Comparison of ENCODE assay signal across 25 cellular contexts in the genomic region with DNA sequence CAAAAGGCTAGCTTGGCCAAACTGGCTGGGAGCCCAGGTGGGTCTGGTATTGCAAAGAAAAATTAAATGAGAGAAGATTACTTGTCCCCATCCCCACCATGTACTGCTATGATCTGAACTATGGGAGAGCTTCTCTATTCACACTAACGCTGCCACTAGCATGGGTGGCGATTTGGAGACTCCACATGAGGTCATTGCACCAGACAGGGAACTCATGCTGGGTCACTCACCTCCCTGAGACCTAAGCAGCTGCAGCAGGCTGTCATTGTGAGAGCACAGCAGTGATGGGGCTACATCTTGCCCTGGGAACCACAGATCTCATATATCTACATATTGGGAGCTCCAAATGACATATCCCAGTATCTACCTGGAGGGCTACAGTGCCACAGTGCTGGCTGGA.
"Had no signal": no experiment of that assay in that cellular context is flagged by ENCODE, and none has a peak within 500 bp of the region (broad histone marks: within the 10 kb centered on the region; RNA-seq: fewer than 3 reads in every experiment).

No MANE protein-coding gene starts in this region.

- H3K27me3 ChIP-seq: foreskin keratinocyte, neutrophil, sigmoid colon, testis, tibial nerve had no signal

- H3K27ac ChIP-seq: foreskin keratinocyte, left ventricle myocardium inferior, neutrophil, sigmoid colon, skin epidermis, testis, tibial nerve had no signal

- DNase-seq: dermis blood vessel endothelial cell; effector CD4-positive, alpha-beta T cell; endodermal cell; erythroblast; immature natural killer cell; left ventricle myocardium inferior; mesenchymal stem cell; midbrain; naive thymus-derived CD4-positive, alpha-beta T cell; nephron progenitor cell; posterior cingulate gyrus; sigmoid colon; stimulated activated CD4-positive, alpha-beta T cell treated with anti-CD3 and anti-CD28 coated beads, Interleukin-2, amount 100 ng/mL, for 24 hours; stimulated activated CD4-positive, alpha-beta T cell treated with anti-CD3 and anti-CD28 coated beads, Interleukin-4, amount 100 ng/mL, for 4 hours; stimulated activated naive B cell treated with anti-CD40 and anti-IgM and Interleukin-4, amounts not matched to agents 10 μg/mL and 1 μg/mL and 100 μg/mL, for 72 hours; stimulated activated naive CD8-positive, alpha-beta T cell treated with anti-CD3 and anti-CD28 coated beads, Interleukin-15, amount 100 ng/mL, for 72 hours; testis had no signal

- FAIRE-seq: colon, endothelial cell of umbilical vein, keratinocyte had no signal

- ATAC-seq: naive thymus-derived CD4-positive, alpha-beta T cell; stimulated activated naive B cell treated with anti-CD40 and anti-IgM and Interleukin-4, amounts not matched to agents 10 μg/mL and 1 μg/mL and 100 μg/mL, for 72 hours; stimulated activated naive CD8-positive, alpha-beta T cell treated with anti-CD3 and anti-CD28 coated beads, Interleukin-15, amount 100 ng/mL, for 72 hours had no signal

- H3K4me3 ChIP-seq: left ventricle myocardium inferior, lung, sigmoid colon, skin epidermis, testis, tibial nerve had no signal

- H3K36me3 ChIP-seq: left ventricle myocardium inferior, neutrophil, sigmoid colon, tibial nerve had no signal
